In genomic region chr3:196557236-196557635, GRCh38 we compare ENCODE assay signal across 1 cellular context.
TF ChIP-seq lines count a peak whose summit lies in the region.

No MANE protein-coding gene starts in this region.

TF ChIP-seq in H1, 55 proteins besides CTCF, POLR2A, EP300 and RAD21:
- TF ChIP-seq SIN3A (conservative IDR thresholded peaks at IDR 0.05 in 1 of 2, IDR thresholded peaks at IDR 0.05 in 1 of 2; ENCODE audit: low read depth in 1 of 2, low read length in 2 of 2) (no peak), POU5F1 (IDR thresholded peaks at IDR 0.05; ENCODE audit: low read depth, low read length) (no peak), TEAD4 (IDR thresholded peaks at IDR 0.05; ENCODE audit: low read depth, low read length) (no peak), HDAC6 (IDR thresholded peaks at IDR 0.05; ENCODE audit: low read depth, low read length) (no peak), MAFK (IDR thresholded peaks at IDR 0.05; ENCODE audit: low read depth, low read length) (no peak), RBBP5 (IDR thresholded peaks at IDR 0.05; ENCODE audit: borderline replicate concordance, low read depth, low read length) (no peak), KDM1A (IDR thresholded peaks at IDR 0.05; ENCODE audit: borderline replicate concordance, low read length) (no peak), USF2 (IDR thresholded peaks at IDR 0.05; ENCODE audit: low read length) (no peak), SP4 (IDR thresholded peaks at IDR 0.05; ENCODE audit: low read length) (no peak), RFX5 (IDR thresholded peaks at IDR 0.05; ENCODE audit: borderline replicate concordance, low read depth, low read length) (no peak), KDM5A (IDR thresholded peaks at IDR 0.05; ENCODE audit: low read length) (no peak), TAF1 (IDR thresholded peaks at IDR 0.05; ENCODE audit: low read depth, low read length) (no peak), SP2 (IDR thresholded peaks at IDR 0.05; ENCODE audit: low read length) (no peak), POLR2AphosphoS5 (IDR thresholded peaks at IDR 0.05; ENCODE audit: low read depth, low read length) (no peak), JUN (IDR thresholded peaks at IDR 0.05; ENCODE audit: low read depth, low read length) (no peak), NANOG (IDR thresholded peaks at IDR 0.05; ENCODE audit: insufficient read depth, low read depth, low read length, poor library complexity, severe bottlenecking) (no peak), CHD1 (IDR thresholded peaks at IDR 0.05; ENCODE audit: low read depth, low read length) (no peak)
